10 cellular contexts compared by ENCODE assay signal in the genomic region with DNA sequence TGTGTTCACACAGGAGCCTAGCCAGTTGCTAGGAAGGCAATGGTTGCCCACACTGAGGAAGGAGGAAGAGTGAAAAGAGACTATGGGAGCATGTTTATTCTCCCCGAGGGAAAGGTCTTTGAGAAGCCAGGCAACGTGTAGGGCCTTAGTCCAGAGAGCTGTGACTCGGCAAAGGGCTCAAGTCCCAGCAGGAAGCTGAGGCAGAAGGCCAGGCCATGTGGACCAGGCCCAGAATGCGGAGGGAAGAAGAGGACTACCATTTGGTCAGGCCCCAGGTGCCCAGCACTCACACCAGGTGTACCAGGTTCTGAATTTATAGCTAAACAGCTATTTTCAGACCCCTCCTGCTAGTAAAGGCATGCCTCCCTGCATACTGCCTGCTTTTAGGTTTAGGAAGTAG.
DNase-seq lines count a peak whose midpoint lies in the region; ATAC-seq and TF ChIP-seq lines count a peak whose summit lies in the region.
"Had no signal": no experiment of that assay in that cellular context is flagged by ENCODE, and none has a peak within 500 bp of the region (broad histone marks: within the 10 kb centered on the region; RNA-seq: fewer than 3 reads in every experiment).

No MANE protein-coding gene starts in this region.

- peaks cover 6 to 7% of the 10 kb centered on the region in 2 donors for H3K4me1 ChIP-seq in ascending aorta
- H3K4me1 ChIP-seq in neuronal stem cell (ENCODE audit: control insufficient read depth in 2 of 2, insufficient read depth in 1 of 2, low read depth in 1 of 2, low read length in 2 of 2), result peaks cover 0 to 4% of the 10 kb centered on the region in 2 donors

- no peak overlapping the region for H3K23ac ChIP-seq in neuronal stem cell (ENCODE audit: low read depth, low read length, poor library complexity)

- H3K4me2 ChIP-seq in neuronal stem cell (ENCODE audit: insufficient read depth, low read length, poor library complexity, severe bottlenecking), result no peak overlapping the region

- no peak overlapping the region for H2BK12ac ChIP-seq in neuronal stem cell (ENCODE audit: low read length)

- no peaks in the 10 kb centered on the region for H3K9me3 ChIP-seq in MG63
- no peaks in the 10 kb centered on the region for H3K9me3 ChIP-seq in ascending aorta
- H3K9me3 ChIP-seq in neuronal stem cell (replicated peaks in 1 of 2; ENCODE audit: control insufficient read depth in 2 of 2, insufficient read depth in 1 of 2, low read depth in 1 of 2, low read length in 2 of 2), result no peaks in the 10 kb centered on the region

- H2AFZ ChIP-seq in neuronal stem cell (ENCODE audit: low read length), result peak overlapping the region; percentile 48

- H4K8ac ChIP-seq in neuronal stem cell (ENCODE audit: low read depth, low read length), result no peak overlapping the region

- intact Hi-C loops in ascending aorta (cut with DNase I), result no loop called here

- H3K4me3 ChIP-seq in MG63, result no peak overlapping the region
- peak overlapping the region in 1 of 2 donors; percentile 25 for H3K4me3 ChIP-seq in ascending aorta
- H3K4me3 ChIP-seq in neuronal stem cell (ENCODE audit: low read length in 2 of 2), result no peak overlapping the region
- H3K4me3 ChIP-seq: GM12878 had no signal

- no peak overlapping the region for H2BK15ac ChIP-seq in neuronal stem cell (ENCODE audit: low read length)

- no CpG with 5 or more reads among the region's 4 CpGs for WGBS in neuronal stem cell (ENCODE audit: extremely low coverage in 2 of 2, insufficient read length in 2 of 2, insufficient replicate concordance in 1 of 2), 2 donors

- H3K4ac ChIP-seq in neuronal stem cell (ENCODE audit: low read length), result no peak overlapping the region

- H3K27ac ChIP-seq in ascending aorta (peak overlapping the region; percentile 68 to 79), neuronal stem cell (replicated peaks; ENCODE audit: low read length) (no peak overlapping the region)

- no peak overlapping the region for H4K91ac ChIP-seq in neuronal stem cell (ENCODE audit: low read depth, low read length, poor library complexity)

- peak overlapping the region; percentile 51 for H3K18ac ChIP-seq in neuronal stem cell (ENCODE audit: low read length)

- ATAC-seq in GM19351 (IDR thresholded peaks at IDR 0.05; ENCODE audit: unreplicated experiment), result peak; percentile 18
- ATAC-seq in HG03135 (IDR thresholded peaks at IDR 0.05; ENCODE audit: unreplicated experiment), result no peak

- no peak overlapping the region for H3K9ac ChIP-seq in neuronal stem cell (ENCODE audit: low read depth, low read length, poor library complexity)

- no peak overlapping the region for H2BK5ac ChIP-seq in neuronal stem cell (ENCODE audit: low read length)

- no peaks in the 10 kb centered on the region for H3K27me3 ChIP-seq in MG63
- no peaks in the 10 kb centered on the region for H3K27me3 ChIP-seq in ascending aorta
- no peaks in the 10 kb centered on the region for H3K27me3 ChIP-seq in neuronal stem cell (ENCODE audit: control insufficient read depth in 3 of 3, insufficient read depth in 3 of 3, low read depth in 1 of 3, low read length in 3 of 3)

- H2AK5ac ChIP-seq in neuronal stem cell (ENCODE audit: low read depth, low read length), result no peak overlapping the region

- no peak for TF ChIP-seq CTCF in ascending aorta (IDR thresholded peaks at IDR 0.05)

- peak; percentile 6 for DNase-seq in MG63
- peak in 1 of 2 donors; percentile 9 for DNase-seq in ascending aorta (ENCODE audit: low spot score in 2 of 2)
- DNase-seq in neuronal stem cell (ENCODE audit: low spot score), result no peak
- no peak for DNase-seq in NCI-H226
- DNase-seq in NCI-H146 (lab: John Stamatoyannopoulos, UW), result no peak
- DNase-seq: NCI-H2227 treated with DMSO at 0.1 percent for 48 hours, RPMI8226 had no signal

- no peak overlapping the region for H3K14ac ChIP-seq in neuronal stem cell (ENCODE audit: low read length)

- no peaks in the 10 kb centered on the region for H3K79me1 ChIP-seq in neuronal stem cell (ENCODE audit: low read depth, low read length)

- H3K36me3 ChIP-seq in MG63, result no peaks in the 10 kb centered on the region
- no peaks in the 10 kb centered on the region for H3K36me3 ChIP-seq in ascending aorta
- H3K36me3 ChIP-seq in neuronal stem cell (replicated peaks in 1 of 2; ENCODE audit: control insufficient read depth in 2 of 2, insufficient read depth in 2 of 2, low read length in 2 of 2), result no peaks in the 10 kb centered on the region

- H2BK120ac ChIP-seq in neuronal stem cell (ENCODE audit: low read depth, low read length), result no peak overlapping the region
